ENCODE assay signal across 26 cellular contexts in the genomic region with DNA sequence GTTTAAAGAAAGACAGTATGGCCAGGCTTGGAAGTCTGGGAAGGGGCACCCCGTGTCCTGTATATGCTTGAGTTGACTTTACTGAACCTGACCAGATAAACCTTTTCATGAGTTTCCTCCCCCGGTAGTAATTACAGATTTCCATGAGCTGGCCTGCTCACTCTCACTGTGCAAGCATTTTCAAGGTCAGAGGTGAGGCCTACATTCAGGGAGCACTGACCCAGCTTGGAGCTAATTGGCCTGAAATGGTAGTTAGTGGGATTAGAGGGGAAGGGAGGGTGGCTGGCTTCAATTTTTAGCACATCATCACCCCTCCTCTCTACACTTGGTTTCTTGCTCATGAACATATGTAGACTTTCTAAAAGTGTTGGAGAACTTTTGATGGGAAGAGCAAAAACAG.
A peak's percentile ranks its signal among the peaks of the same experiment; 100 is the strongest.
DNase-seq lines count a peak whose midpoint lies in the region; TF ChIP-seq lines count a peak whose summit lies in the region.
"Had no signal": no experiment of that assay in that cellular context is flagged by ENCODE, and none has a peak within 500 bp of the region (broad histone marks: within the 10 kb centered on the region; RNA-seq: fewer than 3 reads in every experiment).

No MANE protein-coding gene starts in this region.

- no peak overlapping the region for H3K4me3 Mint-ChIP-seq in CD4-positive, alpha-beta memory T cell
- H3K4me3 Mint-ChIP-seq: HFFc6 had no signal

- intact Hi-C loops in CD4-positive, alpha-beta memory T cell (cut with micrococcal nuclease), result no loop called here

- no peaks in the 10 kb centered on the region for H3K79me2 ChIP-seq in mesendoderm (ENCODE audit: control insufficient read depth, insufficient read depth, low read length)

- peak overlapping the region; percentile 76 for H2AK5ac ChIP-seq in mesendoderm (ENCODE audit: low read length)

- H3K27ac Mint-ChIP-seq in CD4-positive, alpha-beta memory T cell, result no peak overlapping the region
- H3K27ac Mint-ChIP-seq: HFFc6 had no signal

- H3K4me2 ChIP-seq in mesendoderm (ENCODE audit: low read length), result no peak overlapping the region

- H3K56ac ChIP-seq in mesendoderm (ENCODE audit: low read length), result peak overlapping the region; percentile 56

- no peak overlapping the region for H3K9ac ChIP-seq in mesendoderm (ENCODE audit: low read length)
- H3K9ac ChIP-seq: GM23248 had no signal

- H3K18ac ChIP-seq in mesendoderm (ENCODE audit: low read length), result no peak overlapping the region

- CTCF ChIA-PET in CD4-positive, alpha-beta memory T cell (lab: Charles Lee; ENCODE audit: partially characterized antibody), result no interaction called here

- TF ChIP-seq CTCF in foreskin fibroblast (IDR thresholded peaks at IDR 0.05; ENCODE audit: low read depth, low read length), result no peak

- peaks cover 7% of the 10 kb centered on the region for H3K4me1 ChIP-seq in mesendoderm (ENCODE audit: control insufficient read depth, low read depth, low read length)
- H3K4me1 ChIP-seq in CD4-positive, alpha-beta memory T cell (ENCODE audit: insufficient read depth, low read length), result no peaks in the 10 kb centered on the region

- no peaks in the 10 kb centered on the region for H3K27me3 ChIP-seq in mesendoderm (ENCODE audit: insufficient read depth, low read length, poor library complexity)
- H3K27me3 ChIP-seq in CD4-positive, alpha-beta memory T cell (ENCODE audit: insufficient read depth, low read length), result no peaks in the 10 kb centered on the region

- no peaks in the 10 kb centered on the region for H3K36me3 ChIP-seq in mesendoderm (ENCODE audit: control insufficient read depth, insufficient read depth, low read length)
- no peaks in the 10 kb centered on the region for H3K36me3 ChIP-seq in CD4-positive, alpha-beta memory T cell (ENCODE audit: insufficient read depth, low read length)
- H3K36me3 ChIP-seq: HAP-1 had no signal

- DNase-seq in NCI-H82 (lab: John Stamatoyannopoulos, UW) (peak; percentile 9), NCI-H82 treated with DMSO at 0.1 percent for 48 hours (lab: John Stamatoyannopoulos, UW; ENCODE audit: unreplicated experiment) (no peak), foreskin fibroblast (peak; percentile 12 to 55), mesendoderm (no peak), NCI-H2196 treated with DMSO at 0.1 percent for 48 hours (lab: John Stamatoyannopoulos, UW; ENCODE audit: unreplicated experiment) (no peak), OCI-M2 (lab: John Stamatoyannopoulos, UW; ENCODE audit: unreplicated experiment) (no peak), caudate nucleus (lab: John Stamatoyannopoulos, UW) (no peak)
- DNase-seq in CD4-positive, alpha-beta memory T cell, result no peak
- DNase-seq: 8988T, ACHN, DMS153, DND-41, GM23248, HFFc6, Karpas-422, NCI-H1092 treated with DMSO at 0.1 percent for 48 hours, NCI-H1436, NCI-H187, NCI-H2081 treated with DMSO at 0.1 percent for 48 hours, NCI-H2171, NCI-H446, NCI-H524 treated with DMSO at 0.1 percent for 48 hours, NCI-H774, RPMI8226, SHP77 had no signal

- peak overlapping the region; percentile 81 for H2BK5ac ChIP-seq in mesendoderm (ENCODE audit: low read length)

- H3K4me1 Mint-ChIP-seq in CD4-positive, alpha-beta memory T cell, result no peaks in the 10 kb centered on the region

- peaks cover 4 to 6% of the 10 kb centered on the region in 2 donors for H3K27me3 Mint-ChIP-seq in CD4-positive, alpha-beta memory T cell

- H3K27ac ChIP-seq in mesendoderm (ENCODE audit: low read depth, low read length) (no peak overlapping the region), caudate nucleus (ENCODE audit: low read depth, low read length) (no peak overlapping the region)
- no peak overlapping the region for H3K27ac ChIP-seq in CD4-positive, alpha-beta memory T cell (ENCODE audit: low read depth, low read length)
- H3K27ac ChIP-seq: GM23248 had no signal

- no peak overlapping the region for H3K23ac ChIP-seq in mesendoderm (ENCODE audit: low read length)

- no peak overlapping the region for H2BK120ac ChIP-seq in mesendoderm (ENCODE audit: low read depth, low read length)

- peaks cover 0 to 7% of the 10 kb centered on the region in 2 donors for H3K36me3 Mint-ChIP-seq in CD4-positive, alpha-beta memory T cell

- H4K5ac ChIP-seq in mesendoderm (ENCODE audit: low read length), result no peak overlapping the region

- H3K9me3 Mint-ChIP-seq in CD4-positive, alpha-beta memory T cell, result peaks cover 3 to 22% (median 16%) of the 10 kb centered on the region in 8 donors

- POLR2A ChIA-PET in CD4-positive, alpha-beta memory T cell (lab: Charles Lee; ENCODE audit: partially characterized antibody), result no interaction called here

- no peak overlapping the region for H4K8ac ChIP-seq in mesendoderm (ENCODE audit: low read depth, low read length)

- H3K4ac ChIP-seq in mesendoderm (ENCODE audit: low read depth, low read length), result no peak overlapping the region

- whole genome bisulfite sequencing in mesendoderm (ENCODE audit: extremely low coverage, insufficient coverage, low lambda C conversion rate), result no CpG with 5 or more reads among the region's 2 CpGs

- no peaks in the 10 kb centered on the region for H3K79me1 ChIP-seq in mesendoderm (ENCODE audit: low read length)

- H3K4me3 ChIP-seq in foreskin fibroblast (ENCODE audit: low read depth in 1 of 2, low read length in 2 of 2) (no peak overlapping the region), mesendoderm (ENCODE audit: low read length) (no peak overlapping the region)
- H3K4me3 ChIP-seq in CD4-positive, alpha-beta memory T cell (ENCODE audit: low read length in 2 of 2), result no peak overlapping the region
- H3K4me3 ChIP-seq: GM23248, HAP-1 had no signal

- no peaks in the 10 kb centered on the region for H3K9me3 ChIP-seq in CD4-positive, alpha-beta memory T cell (ENCODE audit: control insufficient read depth in 1 of 2, low read length in 2 of 2)

- H2BK15ac ChIP-seq in mesendoderm (replicated peaks; ENCODE audit: low read depth), result no peak overlapping the region

Comparison
In these comparisons a context has a peak if more than half of its experiments do, and no peak if none do; other contexts are left out.
1. DNase-seq: peak in NCI-H82 (single experiment) and foreskin fibroblast (2 of 2); none in NCI-H82 treated with DMSO at 0.1 percent for 48 hours (single experiment), mesendoderm (single experiment), CD4-positive, alpha-beta memory T cell (0 of 5), NCI-H2196 treated with DMSO at 0.1 percent for 48 hours (single experiment), OCI-M2 (single experiment) and caudate nucleus (0 of 61).